1 cellular context compared by ENCODE assay signal in the genomic region with DNA sequence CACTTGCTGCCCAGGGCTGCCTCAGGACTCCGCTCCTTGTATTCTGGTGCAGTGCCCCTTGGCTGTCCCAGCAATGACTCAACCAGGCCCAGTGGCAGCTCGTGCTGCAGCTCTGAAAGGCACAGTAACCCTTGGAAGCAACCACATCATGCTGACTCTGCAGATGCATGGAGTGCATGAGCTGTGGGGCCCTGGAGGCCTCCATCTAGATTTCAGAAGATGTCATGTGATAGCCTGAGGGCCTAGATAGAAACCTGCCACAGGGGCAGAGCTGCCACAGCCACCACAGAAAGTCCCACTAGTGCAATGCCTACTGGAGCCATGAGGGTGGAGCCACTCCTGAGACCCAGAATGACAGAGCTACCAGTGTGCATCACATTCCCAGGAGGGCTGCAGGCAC.
TF ChIP-seq lines count a peak whose summit lies in the region.

No MANE protein-coding gene starts in this region.

TF ChIP-seq in GM12878, 131 proteins besides CTCF, POLR2A, EP300 and RAD21 (continued from another document):
- TF ChIP-seq CREM (IDR thresholded peaks at IDR 0.05; ENCODE audit: low read depth) = no peak
- no peak for TF ChIP-seq SIN3A (IDR thresholded peaks at IDR 0.05; ENCODE audit: low read depth, low read length)
- no peak for TF ChIP-seq TCF12 (IDR thresholded peaks at IDR 0.05; ENCODE audit: low read depth, low read length)
TF ChIP-seq in GM12878: peak in this region for 0.
